ENCODE assay signal across 39 cellular contexts in the genomic region with DNA sequence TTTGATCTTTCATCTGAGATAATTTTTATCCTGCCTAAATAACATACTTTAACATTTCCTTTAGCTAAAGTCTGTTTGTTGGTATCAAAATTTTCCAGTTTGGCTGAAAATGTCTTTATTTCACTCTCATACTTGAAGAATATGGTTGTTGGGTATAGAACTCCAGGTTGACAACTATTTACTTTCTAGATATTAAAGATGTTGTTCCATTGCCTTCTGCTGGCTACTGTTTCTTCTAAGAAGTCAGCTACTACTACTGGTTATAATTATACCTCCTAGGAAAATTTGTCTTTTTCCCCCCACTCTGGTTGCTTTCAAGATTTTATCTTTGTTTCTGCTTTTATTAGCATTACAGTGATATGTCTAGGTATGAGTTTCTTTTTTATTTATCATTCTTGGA.
"Had no signal": no experiment of that assay in that cellular context is flagged by ENCODE, and none has a peak within 500 bp of the region (broad histone marks: within the 10 kb centered on the region; RNA-seq: fewer than 3 reads in every experiment).

No MANE protein-coding gene starts in this region.

- H3K27me3 Mint-ChIP-seq: activated naive CD8-positive, alpha-beta T cell; activated naive CD8-positive, alpha-beta T cell treated with anti-CD3 and anti-CD28 coated beads, Interleukin-2, amount 50 U/mL, for 24 hours; brain had no signal

- H3K4me3 ChIP-seq: adrenal gland, ascending aorta, body of pancreas, breast epithelium, cardiac muscle cell had no signal

- H3K27me3 ChIP-seq: adrenal gland, ascending aorta, body of pancreas, brain microvascular endothelial cell, breast epithelium, cardiac muscle cell had no signal

- H3K9me3 Mint-ChIP-seq: activated naive CD4-positive, alpha-beta T cell treated with anti-CD3 and anti-CD28 coated beads, Interleukin-2, amount 10 ng/mL, durations not matched to agents 7 days and 5 days; activated naive CD8-positive, alpha-beta T cell treated with anti-CD3 and anti-CD28 coated beads, Interleukin-2, amount 10 ng/mL, durations not matched to agents 7 days and 5 days; activated T-helper 1 cell treated with anti-CD3 and anti-CD28 coated beads, Interleukin-12 subunit alpha, Interleukin-12 subunit beta, Interleukin-2, Interleukin-4 antibody, amounts not matched to agents 30 ng/mL and 10 ng/mL and 1 ng/mL, durations not matched to agents 14 hours and 24 hours and 36 hours; activated T-helper 2 cell treated with anti-CD3 and anti-CD28 coated beads, Interferon-gamma antibody, Interleukin-2, Interleukin-4, amounts not matched to agents 10 μg/mL and 5 μg/mL and 100 μg/mL, durations not matched to agents 14 hours and 24 hours and 36 hours; central memory CD8-positive, alpha-beta T cell had no signal

- H3K4me3 Mint-ChIP-seq: activated naive CD4-positive, alpha-beta T cell treated with anti-CD3 and anti-CD28 coated beads for 36 hours; activated naive CD4-positive, alpha-beta T cell treated with anti-CD3 and anti-CD28 coated beads, Interleukin-2, amount 10 ng/mL, durations not matched to agents 7 days and 5 days; activated naive CD4-positive, alpha-beta T cell treated with anti-CD3 and anti-CD28 coated beads, Interleukin-2, amount 50 U/mL, for 24 hours; activated naive CD8-positive, alpha-beta T cell; activated naive CD8-positive, alpha-beta T cell treated with anti-CD3 and anti-CD28 coated beads for 36 hours; activated naive CD8-positive, alpha-beta T cell treated with anti-CD3 and anti-CD28 coated beads, Interleukin-2, amount 10 ng/mL, durations not matched to agents 7 days and 5 days; activated naive CD8-positive, alpha-beta T cell treated with anti-CD3 and anti-CD28 coated beads, Interleukin-2, amount 50 U/mL, for 24 hours; activated T-cell treated with anti-CD3 and anti-CD28 coated beads, Interleukin-2, amount 50 U/mL, for 4 hours; activated T-cell treated with anti-CD3 and anti-CD28 coated beads, Interleukin-2, amount 50 U/mL, for 72 hours; activated T-helper 1 cell treated with anti-CD3 and anti-CD28 coated beads, Interleukin-12 subunit alpha, Interleukin-12 subunit beta, Interleukin-2, Interleukin-4 antibody, amounts not matched to agents 30 ng/mL and 10 ng/mL and 1 ng/mL, durations not matched to agents 14 hours and 24 hours and 36 hours; activated T-helper 17 cell treated with anti-CD3 and anti-CD28 coated beads, Interleukin-2, amount 50 U/mL, for 72 hours; brain; central memory CD8-positive, alpha-beta T cell had no signal

- H3K4me1 Mint-ChIP-seq: activated naive CD4-positive, alpha-beta T cell treated with anti-CD3 and anti-CD28 coated beads, Interleukin-2, amount 10 ng/mL, durations not matched to agents 7 days and 5 days; activated naive CD4-positive, alpha-beta T cell treated with anti-CD3 and anti-CD28 coated beads, Interleukin-2, amount 50 U/mL, for 24 hours; activated naive CD8-positive, alpha-beta T cell treated with anti-CD3 and anti-CD28 coated beads, Interleukin-2, amount 10 ng/mL, durations not matched to agents 7 days and 5 days; activated naive CD8-positive, alpha-beta T cell treated with anti-CD3 and anti-CD28 coated beads, Interleukin-2, amount 50 U/mL, for 24 hours; activated T-helper 17 cell treated with anti-CD3 and anti-CD28 coated beads, Interleukin-2, amount 50 U/mL, for 72 hours; central memory CD8-positive, alpha-beta T cell had no signal

- H3K27ac Mint-ChIP-seq: activated naive CD4-positive, alpha-beta T cell treated with anti-CD3 and anti-CD28 coated beads for 36 hours; activated naive CD4-positive, alpha-beta T cell treated with anti-CD3 and anti-CD28 coated beads, Interleukin-2, amount 10 ng/mL, durations not matched to agents 7 days and 5 days; activated naive CD4-positive, alpha-beta T cell treated with anti-CD3 and anti-CD28 coated beads, Interleukin-2, amount 50 U/mL, for 24 hours; activated naive CD4-positive, alpha-beta T cell treated with anti-CD3 and anti-CD28 coated beads, Interleukin-2, amount 50 U/mL, for 72 hours; activated naive CD8-positive, alpha-beta T cell; activated naive CD8-positive, alpha-beta T cell treated with anti-CD3 and anti-CD28 coated beads for 36 hours; activated naive CD8-positive, alpha-beta T cell treated with anti-CD3 and anti-CD28 coated beads, Interleukin-2, amount 10 ng/mL, durations not matched to agents 7 days and 5 days; activated naive CD8-positive, alpha-beta T cell treated with anti-CD3 and anti-CD28 coated beads, Interleukin-2, amount 50 U/mL, for 24 hours; activated T-cell treated with anti-CD3 and anti-CD28 coated beads, Interleukin-2, amount 50 U/mL, for 72 hours; activated T-helper 1 cell treated with anti-CD3 and anti-CD28 coated beads, Interleukin-12 subunit alpha, Interleukin-12 subunit beta, Interleukin-2, Interleukin-4 antibody, amounts not matched to agents 30 ng/mL and 10 ng/mL and 1 ng/mL, durations not matched to agents 14 hours and 24 hours and 36 hours; activated T-helper 17 cell treated with anti-CD3 and anti-CD28 coated beads, Interleukin-2, amount 50 U/mL, for 72 hours; activated T-helper 2 cell treated with anti-CD3 and anti-CD28 coated beads, Interferon-gamma antibody, Interleukin-2, Interleukin-4, amounts not matched to agents 10 μg/mL and 5 μg/mL and 100 μg/mL, durations not matched to agents 14 hours and 24 hours and 36 hours; brain had no signal

- DNase-seq: activated effector memory CD4-positive, alpha-beta T cell treated with anti-CD3 and anti-CD28 coated beads, Interleukin-2, amount 50 U/mL, for 16 hours; activated effector memory CD4-positive, alpha-beta T cell treated with Interleukin-2 at 50 U/mL for 16 hours; activated gamma-delta T cell; activated gamma-delta T cell treated with Interleukin-2 at 50 U/mL for 16 hours; activated naive CD4-positive, alpha-beta T cell; activated naive CD4-positive, alpha-beta T cell treated with anti-CD3 and anti-CD28 coated beads for 36 hours; activated naive CD4-positive, alpha-beta T cell treated with anti-CD3 and anti-CD28 coated beads, Interleukin-2, amount 10 ng/mL, durations not matched to agents 7 days and 5 days; activated naive CD4-positive, alpha-beta T cell treated with anti-CD3 and anti-CD28 coated beads, Interleukin-2, amount 50 U/mL, for 16 hours; activated naive CD4-positive, alpha-beta T cell treated with Interleukin-2 at 50 U/mL for 16 hours; activated naive CD8-positive, alpha-beta T cell treated with anti-CD3 and anti-CD28 coated beads for 36 hours; activated naive CD8-positive, alpha-beta T cell treated with anti-CD3 and anti-CD28 coated beads, Interleukin-2, amount 10 ng/mL, durations not matched to agents 7 days and 5 days; activated naive CD8-positive, alpha-beta T cell treated with anti-CD3 and anti-CD28 coated beads, Interleukin-2, amount 50 U/mL, for 24 hours; activated T-cell treated with anti-CD3 and anti-CD28 coated beads, Interleukin-2, amount 50 U/mL, for 4 hours; activated T-cell treated with anti-CD3 and anti-CD28 coated beads, Interleukin-2, amount 50 U/mL, for 48 hours; activated T-cell treated with anti-CD3 and anti-CD28 coated beads, Interleukin-2, amount 50 U/mL, for 72 hours; adrenal gland; amniotic stem cell; amygdala; anterior cingulate cortex; aorta; body of pancreas; brain microvascular endothelial cell; caudate nucleus; central memory CD4-positive, alpha-beta T cell; cerebellar nuclear complex had no signal

- FAIRE-seq: astrocyte, bronchial epithelial cell, colon had no signal

- H3K9me3 ChIP-seq: body of pancreas, breast epithelium had no signal

- ATAC-seq: activated naive CD4-positive, alpha-beta T cell treated with anti-CD3 and anti-CD28 coated beads, Interleukin-2, amount 50 U/mL, for 72 hours; activated naive CD8-positive, alpha-beta T cell treated with anti-CD3 and anti-CD28 coated beads, Interleukin-2, amount 50 U/mL, for 24 hours; activated T-cell treated with anti-CD3 and anti-CD28 coated beads, Interleukin-2, amount 50 U/mL, for 4 hours; activated T-cell treated with anti-CD3 and anti-CD28 coated beads, Interleukin-2, amount 50 U/mL, for 72 hours; activated T-helper 17 cell treated with anti-CD3 and anti-CD28 coated beads, Interleukin-2, amount 50 U/mL, for 72 hours; body of pancreas had no signal

- H3K36me3 Mint-ChIP-seq: activated naive CD4-positive, alpha-beta T cell treated with anti-CD3 and anti-CD28 coated beads, Interleukin-2, amount 10 ng/mL, durations not matched to agents 7 days and 5 days; activated naive CD4-positive, alpha-beta T cell treated with anti-CD3 and anti-CD28 coated beads, Interleukin-2, amount 50 U/mL, for 72 hours; activated naive CD8-positive, alpha-beta T cell; activated naive CD8-positive, alpha-beta T cell treated with anti-CD3 and anti-CD28 coated beads, Interleukin-2, amount 10 ng/mL, durations not matched to agents 7 days and 5 days had no signal

- H3K4me1 ChIP-seq: adrenal gland, ascending aorta, body of pancreas, breast epithelium had no signal

- H3K36me3 ChIP-seq: adrenal gland, ascending aorta, brain microvascular endothelial cell, breast epithelium, cardiac muscle cell had no signal

- H3K27ac ChIP-seq: adrenal gland, ascending aorta, body of pancreas, brain microvascular endothelial cell, breast epithelium, cardiac muscle cell had no signal
